In the genomic region with DNA sequence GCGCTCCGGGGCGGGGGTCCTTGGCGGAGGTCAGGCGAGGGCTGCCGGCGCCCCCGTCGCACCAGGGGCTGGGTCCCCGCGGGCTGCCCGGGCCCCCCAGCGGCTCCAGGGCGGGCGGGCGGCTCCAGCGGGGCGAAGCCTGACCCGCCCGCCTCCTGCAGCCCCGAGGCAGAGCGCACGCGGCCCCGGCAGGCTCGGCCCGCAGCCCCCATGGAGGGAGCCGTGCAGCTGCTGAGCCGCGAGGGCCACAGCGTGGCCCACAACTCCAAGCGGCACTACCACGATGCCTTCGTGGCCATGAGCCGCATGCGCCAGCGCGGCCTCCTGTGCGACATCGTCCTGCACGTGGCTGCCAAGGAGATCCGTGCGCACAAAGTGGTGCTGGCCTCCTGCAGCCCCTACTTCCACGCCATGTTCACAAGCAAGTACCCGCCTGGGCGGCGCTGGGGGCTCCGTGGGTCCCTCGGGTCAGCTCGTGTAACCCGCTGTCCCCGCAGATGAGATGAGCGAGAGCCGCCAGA, we compare ENCODE assay signal across 8 cellular contexts. TPM values are rescaled to one million over a fixed set of nuclear protein-coding genes. Genes with fewer than 3 reads are reported as not detected.
A peak's percentile ranks its signal among the peaks of the same experiment; 100 is the strongest.
DNase-seq lines count a peak whose midpoint lies in the region; ATAC-seq, FAIRE-seq and TF ChIP-seq lines count a peak whose summit lies in the region.

No MANE protein-coding gene starts in this region.

- H3K9ac ChIP-seq in HepG2 (ENCODE audit: insufficient read depth, low read depth, low read length), result peak overlapping the region; percentile 67

- no peak for DNase-seq in activated naive CD4-positive, alpha-beta T cell treated with anti-CD3 and anti-CD28 coated beads, Interleukin-2, amount 10 ng/mL, durations not matched to agents 7 days and 5 days
- no peak for DNase-seq in activated naive CD4-positive, alpha-beta T cell treated with anti-CD3 and anti-CD28 coated beads, Interleukin-2, amount 50 U/mL, for 16 hours
- no peak for DNase-seq in activated T-helper 2 cell treated with anti-CD3 and anti-CD28 coated beads, Interferon-gamma antibody, Interleukin-2, Interleukin-4, amounts not matched to agents 10 μg/mL and 5 μg/mL and 100 μg/mL, durations not matched to agents 14 hours and 24 hours and 36 hours (ENCODE audit: low spot score)
- DNase-seq in HepG2 (ENCODE audit: low spot score) (no peak), tibial nerve (ENCODE audit: low spot score in 2 of 2) (no peak), amygdala (lab: John Stamatoyannopoulos, UW) (no peak), NCI-H748 treated with DMSO at 0.1 percent for 48 hours (lab: John Stamatoyannopoulos, UW) (no peak)

- POLR2A ChIA-PET in HepG2 (lab: Yijun Ruan, JAX), result no interaction called here

- H3K9me3 ChIP-seq in HepG2 (ENCODE audit: low read length) (no peaks in the 10 kb centered on the region), tibial nerve (no peaks in the 10 kb centered on the region)

- H3K27me3 Mint-ChIP-seq in activated naive CD4-positive, alpha-beta T cell treated with anti-CD3 and anti-CD28 coated beads, Interleukin-2, amount 10 ng/mL, durations not matched to agents 7 days and 5 days, result peaks cover 6% of the 10 kb centered on the region
- H3K27me3 Mint-ChIP-seq in activated T-helper 2 cell treated with anti-CD3 and anti-CD28 coated beads, Interferon-gamma antibody, Interleukin-2, Interleukin-4, amounts not matched to agents 10 μg/mL and 5 μg/mL and 100 μg/mL, durations not matched to agents 14 hours and 24 hours and 36 hours (ENCODE audit: low read depth), result no peaks in the 10 kb centered on the region

- H4K20me1 ChIP-seq in HepG2 (ENCODE audit: insufficient read depth, low read length), result peaks cover 13% of the 10 kb centered on the region

- H3K9me3 Mint-ChIP-seq in activated naive CD4-positive, alpha-beta T cell treated with anti-CD3 and anti-CD28 coated beads, Interleukin-2, amount 10 ng/mL, durations not matched to agents 7 days and 5 days, result no peaks in the 10 kb centered on the region
- H3K9me3 Mint-ChIP-seq in activated T-helper 2 cell treated with anti-CD3 and anti-CD28 coated beads, Interferon-gamma antibody, Interleukin-2, Interleukin-4, amounts not matched to agents 10 μg/mL and 5 μg/mL and 100 μg/mL, durations not matched to agents 14 hours and 24 hours and 36 hours, result no peaks in the 10 kb centered on the region

- TF ChIP-seq EP300 in HepG2 (IDR thresholded peaks at IDR 0.05; ENCODE audit: low read depth in 2 of 2, low read length in 2 of 2), result no peak
- no peak for TF ChIP-seq EP300 in HepG2 (CRISPR knock-in tag; IDR thresholded peaks at IDR 0.05; ENCODE audit: borderline replicate concordance)
- no peak for TF ChIP-seq EP300 in tibial nerve (IDR thresholded peaks at IDR 0.05)

- H3K79me2 ChIP-seq in HepG2 (ENCODE audit: insufficient read depth, low read length), result peaks cover 21% of the 10 kb centered on the region

- TF ChIP-seq RAD21 in HepG2 (CRISPR knock-in tag; IDR thresholded peaks at IDR 0.05), result no peak

- no peak for FAIRE-seq in HepG2 (lab: Jason Lieb, UNC)

- H3K4me3 Mint-ChIP-seq in activated naive CD4-positive, alpha-beta T cell treated with anti-CD3 and anti-CD28 coated beads, Interleukin-2, amount 10 ng/mL, durations not matched to agents 7 days and 5 days, result peak overlapping the region; percentile 65
- H3K4me3 Mint-ChIP-seq in activated T-helper 2 cell treated with anti-CD3 and anti-CD28 coated beads, Interferon-gamma antibody, Interleukin-2, Interleukin-4, amounts not matched to agents 10 μg/mL and 5 μg/mL and 100 μg/mL, durations not matched to agents 14 hours and 24 hours and 36 hours (ENCODE audit: low read depth), result peak overlapping the region; percentile 56

- 93% methylated on average over 3 of the region's 54 CpGs for WGBS in HepG2 (ENCODE audit: low lambda C conversion rate)
- 45 to 60% methylated on average over 1 to 28 of the region's 54 CpGs for WGBS in tibial nerve, 2 donors

- peak overlapping the region; percentile 88 for H3K4me2 ChIP-seq in HepG2 (ENCODE audit: low read depth, low read length)

- H3K27me3 ChIP-seq in HepG2 (ENCODE audit: control insufficient read depth in 1 of 2, insufficient read depth in 2 of 2, low read length in 2 of 2) (peaks cover 0 to 4% of the 10 kb centered on the region in 2 experiments; a peak in 1 of 5 replicates), tibial nerve (peaks cover 0 to 4% of the 10 kb centered on the region in 2 donors)

- peaks cover 4% of the 10 kb centered on the region for H3K36me3 Mint-ChIP-seq in activated naive CD4-positive, alpha-beta T cell treated with anti-CD3 and anti-CD28 coated beads, Interleukin-2, amount 10 ng/mL, durations not matched to agents 7 days and 5 days
- H3K36me3 Mint-ChIP-seq in activated T-helper 2 cell treated with anti-CD3 and anti-CD28 coated beads, Interferon-gamma antibody, Interleukin-2, Interleukin-4, amounts not matched to agents 10 μg/mL and 5 μg/mL and 100 μg/mL, durations not matched to agents 14 hours and 24 hours and 36 hours (ENCODE audit: low read depth), result peaks cover 32% of the 10 kb centered on the region

- ATAC-seq in HepG2, result no peak
- no peak for ATAC-seq in GM21390 (IDR thresholded peaks at IDR 0.05; ENCODE audit: unreplicated experiment)

- peaks cover 25% of the 10 kb centered on the region for H3K4me1 ChIP-seq in HepG2 (ENCODE audit: insufficient read depth, low read length)
- H3K4me1 ChIP-seq in tibial nerve, result peaks cover 8 to 52% (median 27%) of the 10 kb centered on the region in 4 donors

- H3K36me3 ChIP-seq in HepG2 (replicated peaks in 1 of 2; ENCODE audit: control insufficient read depth in 1 of 2, insufficient read depth in 2 of 2, low read length in 2 of 2), result peaks cover 6 to 18% of the 10 kb centered on the region in 2 experiments
- H3K36me3 ChIP-seq in tibial nerve, result peaks cover 0 to 40% (median 0%) of the 10 kb centered on the region in 3 donors

- H3K4me1 Mint-ChIP-seq in activated naive CD4-positive, alpha-beta T cell treated with anti-CD3 and anti-CD28 coated beads, Interleukin-2, amount 10 ng/mL, durations not matched to agents 7 days and 5 days, result peaks cover 31% of the 10 kb centered on the region
- H3K4me1 Mint-ChIP-seq in activated T-helper 2 cell treated with anti-CD3 and anti-CD28 coated beads, Interferon-gamma antibody, Interleukin-2, Interleukin-4, amounts not matched to agents 10 μg/mL and 5 μg/mL and 100 μg/mL, durations not matched to agents 14 hours and 24 hours and 36 hours (ENCODE audit: low read depth), result peaks cover 13% of the 10 kb centered on the region

- H3K27ac Mint-ChIP-seq in activated naive CD4-positive, alpha-beta T cell treated with anti-CD3 and anti-CD28 coated beads, Interleukin-2, amount 10 ng/mL, durations not matched to agents 7 days and 5 days, result no peak overlapping the region
- H3K27ac Mint-ChIP-seq in activated T-helper 2 cell treated with anti-CD3 and anti-CD28 coated beads, Interferon-gamma antibody, Interleukin-2, Interleukin-4, amounts not matched to agents 10 μg/mL and 5 μg/mL and 100 μg/mL, durations not matched to agents 14 hours and 24 hours and 36 hours, result no peak overlapping the region

- CTCF ChIA-PET in activated naive CD4-positive, alpha-beta T cell treated with anti-CD3 and anti-CD28 coated beads, Interleukin-2, amount 10 ng/mL, durations not matched to agents 7 days and 5 days (lab: Charles Lee), result no interaction called here
- CTCF ChIA-PET in HepG2 (lab: Yijun Ruan, JAX; ENCODE audit: low intra/inter-chr PET ratio, low total read pairs), result no interaction called here

- no TSS peak for BruUV-seq in HepG2 (replicated peaks; lab: Mats Ljungman, UMichigan)

- H2AFZ ChIP-seq in HepG2 (ENCODE audit: low read length), result no peak overlapping the region

- in situ Hi-C loops in HepG2 (cut with HindIII; ENCODE audit: extremely low pct_ligation_motif_present, low pct_unique_long_range_greater_than_20kb), result no loop called here

- H3K27ac ChIP-seq in HepG2 (ENCODE audit: extremely low read length, insufficient read depth, low read length), result no peak overlapping the region
- peak overlapping the region in 1 of 4 donors; percentile 64 for H3K27ac ChIP-seq in tibial nerve

- TF ChIP-seq POLR2A in HepG2 (IDR thresholded peaks at IDR 0.05; ENCODE audit: insufficient read depth in 1 of 2, low read depth in 2 of 2, low read length in 2 of 2), result no peak
- no peak for TF ChIP-seq POLR2A in tibial nerve (IDR thresholded peaks at IDR 0.05)

- intact Hi-C loops in activated T-helper 2 cell treated with anti-CD3 and anti-CD28 coated beads, Interferon-gamma antibody, Interleukin-2, Interleukin-4, amounts not matched to agents 10 μg/mL and 5 μg/mL and 100 μg/mL, durations not matched to agents 14 hours and 24 hours and 36 hours (cut with micrococcal nuclease), result no loop called here
- intact Hi-C loops in HepG2 (cut with micrococcal nuclease; ENCODE audit: unreplicated experiment), result no loop called here

- TF ChIP-seq CTCF in HepG2 (CRISPR knock-in tag; IDR thresholded peaks at IDR 0.05) (no peak), tibial nerve (IDR thresholded peaks at IDR 0.05) (no peak)

- H3K4me3 ChIP-seq in HepG2 (replicated peaks in 1 of 3; ENCODE audit: insufficient read depth in 1 of 3, low read depth in 2 of 3, low read length in 3 of 3) (peak overlapping the region; percentile 83 to 100 (median 99); a peak in 5 of 6 replicates), tibial nerve (peak overlapping the region; percentile 48 to 100 (median 94))

RNA-seq across cellular contexts. Expression of gene KLHL17, which starts 0.8 kb away (rescaled TPM):
- 36.8 and 41.6 TPM in 2 replicates for total RNA-seq in activated T-helper 2 cell treated with anti-CD3 and anti-CD28 coated beads, Interferon-gamma antibody, Interleukin-2, Interleukin-4, amounts not matched to agents 10 μg/mL and 5 μg/mL and 100 μg/mL, durations not matched to agents 14 hours and 24 hours and 36 hours
- total RNA-seq in HepG2 (2016; rRNA removed; fragmentation: Illumina TruSeq; extraction: Trizol) (2.8 and 9.3 TPM in 2 replicates), tibial nerve (10 to 100 TPM in 3 of 4 donors, 1 to 10 TPM in 1; 4.2 to 19.2 (median 11.9) TPM)
- total RNA-seq in HepG2 (2016; cell fraction: cytosol; rRNA removed; fragmentation: Illumina TruSeq; extraction: Trizol; ENCODE audit: low read depth), result 4.5 and 5.0 TPM in 2 replicates
- total RNA-seq in HepG2 (2016; cell fraction: insoluble cytoplasmic fraction; rRNA removed; fragmentation: Illumina TruSeq; extraction: Trizol), result 2.4 and 10.3 TPM in 2 replicates
- total RNA-seq in HepG2 (2016; cell fraction: membrane; rRNA removed; fragmentation: Illumina TruSeq; extraction: Trizol), result 2.6 and 2.8 TPM in 2 replicates
- 14.8 and 15.9 TPM in 2 replicates for total RNA-seq in HepG2 (2016; cell fraction: nucleus; rRNA removed; fragmentation: Illumina TruSeq; extraction: Trizol)
- 24.7 and 31.4 TPM in 2 replicates for polyA plus RNA-seq in HepG2 (2011; rRNA removed)
- polyA plus RNA-seq in HepG2 (2011; cell fraction: cytosol; rRNA removed), result 6.8 and 12.3 TPM in 2 replicates
- polyA plus RNA-seq in HepG2 (2011; cell fraction: nucleus; rRNA removed), result 590 and 778 TPM in 2 replicates
- polyA plus RNA-seq in HepG2 (2012), result 11.7 and 19.1 TPM in 2 replicates
- polyA plus RNA-seq in HepG2 (2016; cell fraction: cytosol; fragmentation: Illumina TruSeq; extraction: Trizol; ENCODE audit: low read depth), result 1.1 and 1.3 TPM in 2 replicates
- 3.4 and 3.7 TPM in 2 replicates for polyA plus RNA-seq in HepG2 (2016; cell fraction: insoluble cytoplasmic fraction; fragmentation: Illumina TruSeq; extraction: Trizol; ENCODE audit: low read depth)
- 1.9 and 2.4 TPM in 2 replicates for polyA plus RNA-seq in HepG2 (2016; cell fraction: membrane; fragmentation: Illumina TruSeq; extraction: Trizol; ENCODE audit: low read depth)
- 71.9 and 74.8 TPM in 2 replicates for polyA plus RNA-seq in HepG2 (2016; cell fraction: nucleus; fragmentation: Illumina TruSeq; extraction: Trizol; ENCODE audit: insufficient read depth, low read depth)
- polyA minus RNA-seq in HepG2 (2011; rRNA and poly(A)+ RNA removed; ENCODE audit: low replicate concordance), result 4.3 and 19.5 TPM in 2 replicates
- polyA minus RNA-seq in HepG2 (2011; cell fraction: cytosol; rRNA and poly(A)+ RNA removed), result 4.6 and 4.9 TPM in 2 replicates
- polyA minus RNA-seq in HepG2 (2011; cell fraction: nucleus; rRNA and poly(A)+ RNA removed), result 24.9 and 31.0 TPM in 2 replicates

RNA-seq across cellular contexts. Expression of gene NOC2L, which starts 2.1 kb away (rescaled TPM):
- total RNA-seq in activated T-helper 2 cell treated with anti-CD3 and anti-CD28 coated beads, Interferon-gamma antibody, Interleukin-2, Interleukin-4, amounts not matched to agents 10 μg/mL and 5 μg/mL and 100 μg/mL, durations not matched to agents 14 hours and 24 hours and 36 hours, result 150 and 154 TPM in 2 replicates
- 91.6 and 103 TPM in 2 replicates for total RNA-seq in HepG2 (2016; rRNA removed; fragmentation: Illumina TruSeq; extraction: Trizol)
- total RNA-seq in HepG2 (2016; cell fraction: cytosol; rRNA removed; fragmentation: Illumina TruSeq; extraction: Trizol; ENCODE audit: low read depth), result 14.1 and 16.1 TPM in 2 replicates
- total RNA-seq in HepG2 (2016; cell fraction: insoluble cytoplasmic fraction; rRNA removed; fragmentation: Illumina TruSeq; extraction: Trizol), result 81.2 and 109 TPM in 2 replicates
- 22.9 and 27.1 TPM in 2 replicates for total RNA-seq in HepG2 (2016; cell fraction: membrane; rRNA removed; fragmentation: Illumina TruSeq; extraction: Trizol)
- 53.2 and 63.8 TPM in 2 replicates for total RNA-seq in HepG2 (2016; cell fraction: nucleus; rRNA removed; fragmentation: Illumina TruSeq; extraction: Trizol)
- polyA plus RNA-seq in HepG2 (2011; rRNA removed), result 32.0 and 40.5 TPM in 2 replicates
- polyA plus RNA-seq in HepG2 (2011; cell fraction: cytosol; rRNA removed), result 33.6 and 44.6 TPM in 2 replicates
- 85.2 and 96.0 TPM in 2 replicates for polyA plus RNA-seq in HepG2 (2011; cell fraction: nucleus; rRNA removed)
- polyA plus RNA-seq in HepG2 (2012), result 41.8 and 44.3 TPM in 2 replicates
- polyA plus RNA-seq in HepG2 (2016; cell fraction: cytosol; fragmentation: Illumina TruSeq; extraction: Trizol; ENCODE audit: low read depth), result 5.1 and 6.4 TPM in 2 replicates
- polyA plus RNA-seq in HepG2 (2016; cell fraction: insoluble cytoplasmic fraction; fragmentation: Illumina TruSeq; extraction: Trizol; ENCODE audit: low read depth), result 69.1 and 81.1 TPM in 2 replicates
- polyA plus RNA-seq in HepG2 (2016; cell fraction: membrane; fragmentation: Illumina TruSeq; extraction: Trizol; ENCODE audit: low read depth), result 9.8 and 11.1 TPM in 2 replicates
- polyA plus RNA-seq in HepG2 (2016; cell fraction: nucleus; fragmentation: Illumina TruSeq; extraction: Trizol; ENCODE audit: insufficient read depth, low read depth), result 108 and 110 TPM in 2 replicates
- polyA minus RNA-seq in HepG2 (2011; rRNA and poly(A)+ RNA removed; ENCODE audit: low replicate concordance), result 118 and 166 TPM in 2 replicates
- 43.1 and 44.0 TPM in 2 replicates for polyA minus RNA-seq in HepG2 (2011; cell fraction: cytosol; rRNA and poly(A)+ RNA removed)
- polyA minus RNA-seq in HepG2 (2011; cell fraction: nucleus; rRNA and poly(A)+ RNA removed), result 18.8 and 20.1 TPM in 2 replicates
- 10 to 100 TPM; 28.2 to 54.0 (median 46.4) TPM for total RNA-seq in tibial nerve

RNA-seq across cellular contexts. Expression of gene PLEKHN1, which starts 5.1 kb away (rescaled TPM):
- 3.7 and 4.0 TPM in 2 replicates for total RNA-seq in activated T-helper 2 cell treated with anti-CD3 and anti-CD28 coated beads, Interferon-gamma antibody, Interleukin-2, Interleukin-4, amounts not matched to agents 10 μg/mL and 5 μg/mL and 100 μg/mL, durations not matched to agents 14 hours and 24 hours and 36 hours
- total RNA-seq in HepG2 (2016; rRNA removed; fragmentation: Illumina TruSeq; extraction: Trizol), result 0.21 and 0.42 TPM in 2 replicates
- not detected in 2 replicates for total RNA-seq in HepG2 (2016; cell fraction: cytosol; rRNA removed; fragmentation: Illumina TruSeq; extraction: Trizol; ENCODE audit: low read depth)
- total RNA-seq in HepG2 (2016; cell fraction: insoluble cytoplasmic fraction; rRNA removed; fragmentation: Illumina TruSeq; extraction: Trizol), result 0.31 and 0.48 TPM in 2 replicates
- 0.15 and 0.17 TPM in 2 replicates for total RNA-seq in HepG2 (2016; cell fraction: membrane; rRNA removed; fragmentation: Illumina TruSeq; extraction: Trizol)
- 0.59 and 0.63 TPM in 2 replicates for total RNA-seq in HepG2 (2016; cell fraction: nucleus; rRNA removed; fragmentation: Illumina TruSeq; extraction: Trizol)
- 0.58 and 0.59 TPM in 2 replicates for polyA plus RNA-seq in HepG2 (2011; rRNA removed)
- 0.13 and 0.23 TPM in 2 replicates for polyA plus RNA-seq in HepG2 (2011; cell fraction: cytosol; rRNA removed)
- polyA plus RNA-seq in HepG2 (2011; cell fraction: nucleus; rRNA removed), result 13.2 and 15.5 TPM in 2 replicates
- polyA plus RNA-seq in HepG2 (2012), result 0.51 and 0.55 TPM in 2 replicates
- polyA plus RNA-seq in HepG2 (2016; cell fraction: cytosol; fragmentation: Illumina TruSeq; extraction: Trizol; ENCODE audit: low read depth), result 0.05 and 0.09 TPM in 2 replicates
- 0.29 and 0.48 TPM in 2 replicates for polyA plus RNA-seq in HepG2 (2016; cell fraction: insoluble cytoplasmic fraction; fragmentation: Illumina TruSeq; extraction: Trizol; ENCODE audit: low read depth)
- 0.13 and 0.29 TPM in 2 replicates for polyA plus RNA-seq in HepG2 (2016; cell fraction: membrane; fragmentation: Illumina TruSeq; extraction: Trizol; ENCODE audit: low read depth)
- polyA plus RNA-seq in HepG2 (2016; cell fraction: nucleus; fragmentation: Illumina TruSeq; extraction: Trizol; ENCODE audit: insufficient read depth, low read depth), result 2.6 and 2.7 TPM in 2 replicates
- 0.26 and 0.54 TPM in 2 replicates for polyA minus RNA-seq in HepG2 (2011; rRNA and poly(A)+ RNA removed; ENCODE audit: low replicate concordance)
- polyA minus RNA-seq in HepG2 (2011; cell fraction: cytosol; rRNA and poly(A)+ RNA removed), result 0.53 TPM in 1 of 2 replicates, not detected in the other
- polyA minus RNA-seq in HepG2 (2011; cell fraction: nucleus; rRNA and poly(A)+ RNA removed), result 1.8 and 1.9 TPM in 2 replicates
- 1 to 10 TPM in 1 of 4 donors, under 1 TPM in 1, not detected in 2; 0.21 to 2.4 TPM for total RNA-seq in tibial nerve

RNA-seq across cellular contexts. Expression of gene PERM1, which starts 20.7 kb away (rescaled TPM):
- total RNA-seq in activated T-helper 2 cell treated with anti-CD3 and anti-CD28 coated beads, Interferon-gamma antibody, Interleukin-2, Interleukin-4, amounts not matched to agents 10 μg/mL and 5 μg/mL and 100 μg/mL, durations not matched to agents 14 hours and 24 hours and 36 hours, result not detected in 2 replicates
- 0.04 TPM in 1 of 2 replicates, not detected in the other for total RNA-seq in HepG2 (2016; rRNA removed; fragmentation: Illumina TruSeq; extraction: Trizol)
- total RNA-seq in HepG2 (2016; cell fraction: cytosol; rRNA removed; fragmentation: Illumina TruSeq; extraction: Trizol; ENCODE audit: low read depth), result not detected in 2 replicates
- not detected in 2 replicates for total RNA-seq in HepG2 (2016; cell fraction: insoluble cytoplasmic fraction; rRNA removed; fragmentation: Illumina TruSeq; extraction: Trizol)
- not detected in 2 replicates for total RNA-seq in HepG2 (2016; cell fraction: membrane; rRNA removed; fragmentation: Illumina TruSeq; extraction: Trizol)
- not detected in 2 replicates for total RNA-seq in HepG2 (2016; cell fraction: nucleus; rRNA removed; fragmentation: Illumina TruSeq; extraction: Trizol)
- 0.29 and 0.38 TPM in 2 replicates for polyA plus RNA-seq in HepG2 (2011; rRNA removed)
- 0.17 and 0.32 TPM in 2 replicates for polyA plus RNA-seq in HepG2 (2011; cell fraction: cytosol; rRNA removed)
- polyA plus RNA-seq in HepG2 (2011; cell fraction: nucleus; rRNA removed), result 2.3 and 2.6 TPM in 2 replicates
- 0.44 TPM in 2 replicates for polyA plus RNA-seq in HepG2 (2012)
- polyA plus RNA-seq in HepG2 (2016; cell fraction: cytosol; fragmentation: Illumina TruSeq; extraction: Trizol; ENCODE audit: low read depth), result not detected in 2 replicates
- polyA plus RNA-seq in HepG2 (2016; cell fraction: insoluble cytoplasmic fraction; fragmentation: Illumina TruSeq; extraction: Trizol; ENCODE audit: low read depth), result not detected in 2 replicates
- polyA plus RNA-seq in HepG2 (2016; cell fraction: membrane; fragmentation: Illumina TruSeq; extraction: Trizol; ENCODE audit: low read depth), result not detected in 2 replicates
- not detected in 2 replicates for polyA plus RNA-seq in HepG2 (2016; cell fraction: nucleus; fragmentation: Illumina TruSeq; extraction: Trizol; ENCODE audit: insufficient read depth, low read depth)
- polyA minus RNA-seq in HepG2 (2011; rRNA and poly(A)+ RNA removed; ENCODE audit: low replicate concordance), result 0.09 and 2.7 TPM in 2 replicates
- polyA minus RNA-seq in HepG2 (2011; cell fraction: cytosol; rRNA and poly(A)+ RNA removed), result 0.44 and 0.59 TPM in 2 replicates
- 0.99 and 1.2 TPM in 2 replicates for polyA minus RNA-seq in HepG2 (2011; cell fraction: nucleus; rRNA and poly(A)+ RNA removed)
- under 1 TPM in 2 of 4 donors, not detected in 2; 0.22 to 0.78 TPM for total RNA-seq in tibial nerve

RNA-seq across cellular contexts. Expression of gene SAMD11, which starts 37.5 kb away (rescaled TPM):
- total RNA-seq in activated T-helper 2 cell treated with anti-CD3 and anti-CD28 coated beads, Interferon-gamma antibody, Interleukin-2, Interleukin-4, amounts not matched to agents 10 μg/mL and 5 μg/mL and 100 μg/mL, durations not matched to agents 14 hours and 24 hours and 36 hours, result not detected in 2 replicates
- total RNA-seq in HepG2 (2016; rRNA removed; fragmentation: Illumina TruSeq; extraction: Trizol) (0.11 TPM in 1 of 2 replicates, not detected in the other), tibial nerve (10 to 100 TPM in 2 of 4 donors, 1 to 10 TPM in 2; 2.6 to 15.9 (median 11.5) TPM)
- total RNA-seq in HepG2 (2016; cell fraction: cytosol; rRNA removed; fragmentation: Illumina TruSeq; extraction: Trizol; ENCODE audit: low read depth), result not detected in 2 replicates
- total RNA-seq in HepG2 (2016; cell fraction: insoluble cytoplasmic fraction; rRNA removed; fragmentation: Illumina TruSeq; extraction: Trizol), result 0.13 TPM in 1 of 2 replicates, not detected in the other
- total RNA-seq in HepG2 (2016; cell fraction: membrane; rRNA removed; fragmentation: Illumina TruSeq; extraction: Trizol), result not detected in 2 replicates
- total RNA-seq in HepG2 (2016; cell fraction: nucleus; rRNA removed; fragmentation: Illumina TruSeq; extraction: Trizol), result not detected in 2 replicates
- 0.09 TPM in 1 of 2 replicates, not detected in the other for polyA plus RNA-seq in HepG2 (2011; rRNA removed)
- polyA plus RNA-seq in HepG2 (2011; cell fraction: cytosol; rRNA removed), result 0.09 and 0.24 TPM in 2 replicates
- polyA plus RNA-seq in HepG2 (2011; cell fraction: nucleus; rRNA removed), result 0.10 and 0.37 TPM in 2 replicates
- polyA plus RNA-seq in HepG2 (2012), result not detected in 2 replicates
- not detected in 2 replicates for polyA plus RNA-seq in HepG2 (2016; cell fraction: cytosol; fragmentation: Illumina TruSeq; extraction: Trizol; ENCODE audit: low read depth)
- polyA plus RNA-seq in HepG2 (2016; cell fraction: insoluble cytoplasmic fraction; fragmentation: Illumina TruSeq; extraction: Trizol; ENCODE audit: low read depth), result not detected in 2 replicates
- polyA plus RNA-seq in HepG2 (2016; cell fraction: membrane; fragmentation: Illumina TruSeq; extraction: Trizol; ENCODE audit: low read depth), result not detected in 2 replicates
- not detected in 2 replicates for polyA plus RNA-seq in HepG2 (2016; cell fraction: nucleus; fragmentation: Illumina TruSeq; extraction: Trizol; ENCODE audit: insufficient read depth, low read depth)
- polyA minus RNA-seq in HepG2 (2011; rRNA and poly(A)+ RNA removed; ENCODE audit: low replicate concordance), result 19.7 TPM in 1 of 2 replicates, not detected in the other
- polyA minus RNA-seq in HepG2 (2011; cell fraction: cytosol; rRNA and poly(A)+ RNA removed), result 0.99 and 1.4 TPM in 2 replicates
- polyA minus RNA-seq in HepG2 (2011; cell fraction: nucleus; rRNA and poly(A)+ RNA removed), result 1.2 TPM in 1 of 2 replicates, not detected in the other
